23 cellular contexts compared by ENCODE assay signal in the genomic region with DNA sequence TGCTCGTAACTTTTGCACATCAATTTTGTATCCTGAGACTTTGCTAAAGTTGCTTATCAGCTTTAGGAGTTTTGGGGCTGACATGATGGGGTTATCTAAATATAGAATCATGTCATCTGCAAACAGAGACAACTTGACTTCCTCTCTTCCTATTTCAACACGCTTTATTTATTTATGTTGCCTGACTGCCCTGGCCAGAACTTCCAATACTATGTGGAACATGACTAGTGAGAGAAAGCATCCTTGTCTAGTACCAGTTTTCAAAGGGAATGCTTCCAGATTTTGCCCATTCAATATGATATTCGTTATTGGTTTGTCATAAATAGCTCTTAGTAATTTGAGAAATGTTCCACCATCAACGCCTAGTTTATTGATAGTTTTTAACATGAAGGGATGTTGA.
"Had no signal": no experiment of that assay in that cellular context is flagged by ENCODE, and none has a peak within 500 bp of the region (broad histone marks: within the 10 kb centered on the region; RNA-seq: fewer than 3 reads in every experiment).

No MANE protein-coding gene starts in this region.

- H2AFZ ChIP-seq: PC-9 had no signal

- ATAC-seq: K562, Right ventricle myocardium inferior had no signal

- H3K9me2 ChIP-seq: SK-N-SH had no signal

- H3K9me3 ChIP-seq: Peyer's patch, SK-N-SH had no signal

- H3K27me3 ChIP-seq: Peyer's patch had no signal

- H3K27ac ChIP-seq: HL-60, KMS-11, PC-9, Peyer's patch had no signal

- H3K9ac ChIP-seq: KMS-11, SK-N-SH had no signal

- DNase-seq: Kasumi-1; MM.1S; NCI-H1092 treated with DMSO at 0.1 percent for 48 hours; NCI-H1436; NCI-H187; NCI-H2029; NCI-H2081 treated with DMSO at 0.1 percent for 48 hours; NCI-H2171; NCI-H226; NCI-H446; NCI-H510A; NCI-H524 treated with DMSO at 0.1 percent for 48 hours; NCI-H69; NCI-H774; NK-92 treated with Interleukin-12 subunit alpha and Interleukin-12 subunit beta, amount 100 ng/mL, for 24 hours; PC-9; Peyer's patch; SHP77 treated with DMSO at 0.1 percent for 48 hours; SK-N-SH had no signal

- H3K4me3 ChIP-seq: K562, PC-9, Peyer's patch had no signal

- H3K4me1 ChIP-seq: Peyer's patch had no signal

- H3K36me3 ChIP-seq: Peyer's patch had no signal

- H3K4me2 ChIP-seq: KMS-11, PC-9, SK-N-SH had no signal
